In the genomic region with DNA sequence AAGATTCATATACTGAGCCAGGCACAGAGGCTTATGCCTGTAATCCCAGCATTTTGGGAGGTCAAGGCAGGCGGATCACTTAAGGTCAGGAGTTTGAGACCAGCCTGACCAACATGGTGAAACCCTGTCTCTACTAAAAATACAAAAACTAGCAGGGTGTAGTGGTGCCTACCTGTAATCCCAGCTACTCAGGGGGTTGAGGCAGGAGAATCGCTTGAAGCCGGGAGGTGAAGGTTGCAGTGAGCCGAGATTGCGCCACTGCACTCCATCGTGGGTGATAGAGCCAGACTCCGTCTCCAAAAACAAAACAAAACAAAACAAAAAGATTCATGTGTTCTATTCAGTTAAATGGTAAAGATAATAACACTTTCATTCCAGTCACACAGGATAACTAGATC, we compare ENCODE assay signal across 8 cellular contexts.
DNase-seq lines count a peak whose midpoint lies in the region; ATAC-seq and TF ChIP-seq lines count a peak whose summit lies in the region.
"Not testable (repeated sequence)": the region's sequence is repeated elsewhere in the genome, so short reads cannot be mapped to it uniquely, and the experiment has no call there.

No MANE protein-coding gene starts in this region.

- H3K4me2 ChIP-seq in smooth muscle cell, result peak overlapping the region; percentile 80

- H3K27me3 ChIP-seq in ascending aorta; mucosa of stomach (ENCODE audit: control insufficient read depth, insufficient read depth, low read length); smooth muscle cell (ENCODE audit: low read depth); aorta (ENCODE audit: control insufficient read depth in 1 of 2, insufficient read depth in 2 of 2, low read length in 1 of 2): not testable (repeated sequence)

- H3K4me1 ChIP-seq in ascending aorta, result peaks cover 6 to 50% of the 10 kb centered on the region in 2 donors
- H3K4me1 ChIP-seq in mucosa of stomach (ENCODE audit: control insufficient read depth, insufficient read depth, low read length), result peaks cover 56% of the 10 kb centered on the region
- peaks cover 23% of the 10 kb centered on the region for H3K4me1 ChIP-seq in smooth muscle cell (ENCODE audit: low read depth)
- H3K4me1 ChIP-seq in aorta (ENCODE audit: control insufficient read depth in 1 of 2, insufficient read depth in 2 of 2, low read length in 2 of 2), result not testable (repeated sequence)

- not testable (repeated sequence) for H3K36me3 ChIP-seq in ascending aorta; mucosa of stomach (ENCODE audit: control insufficient read depth, insufficient read depth, low read length); smooth muscle cell (ENCODE audit: low read depth); aorta (ENCODE audit: control insufficient read depth in 1 of 2, insufficient read depth in 2 of 2, low read length in 1 of 2)

- H3F3A ChIP-seq in smooth muscle cell (ENCODE audit: low read depth), result peaks cover 40% of the 10 kb centered on the region

- not testable (repeated sequence) for H3K9me3 ChIP-seq in ascending aorta; mucosa of stomach (ENCODE audit: control insufficient read depth, low read length); smooth muscle cell (replicated peaks; ENCODE audit: low read depth); aorta (ENCODE audit: control insufficient read depth, low read length)

- 41% methylated on average over 7 of the region's 7 CpGs for WGBS in smooth muscle cell (ENCODE audit: low lambda C conversion rate)
- 61 to 62% methylated on average over 7 of the region's 7 CpGs for WGBS in aorta, 2 donors

- H3K27ac ChIP-seq in ascending aorta (peak overlapping the region; percentile 76 to 91), smooth muscle cell (ENCODE audit: low read depth) (peak overlapping the region; percentile 98), aorta (ENCODE audit: low read depth in 1 of 2, low read length in 2 of 2) (peak overlapping the region; percentile 63)

- not testable (repeated sequence) for H2AFZ ChIP-seq in smooth muscle cell (ENCODE audit: low read depth)

- H3K79me2 ChIP-seq in smooth muscle cell (ENCODE audit: low read depth), result peaks cover 26% of the 10 kb centered on the region

- H4K20me1 ChIP-seq in smooth muscle cell (ENCODE audit: low read depth), result not testable (repeated sequence)

- H3K4me3 ChIP-seq in ascending aorta, result peak overlapping the region in 1 of 2 donors; percentile 7
- H3K4me3 ChIP-seq in fibroblast of villous mesenchyme (ENCODE audit: low read depth, low read length), result peak overlapping the region; percentile 35
- H3K4me3 ChIP-seq in mucosa of stomach (ENCODE audit: low read length), result peak overlapping the region; percentile 3
- H3K4me3 ChIP-seq in smooth muscle cell, result peak overlapping the region; percentile 35
- not testable (repeated sequence) for H3K4me3 ChIP-seq in aorta (ENCODE audit: low read length in 2 of 2)

- H3K9ac ChIP-seq in mucosa of stomach (ENCODE audit: low read length) (peak overlapping the region; percentile 56), smooth muscle cell (ENCODE audit: low read depth) (peak overlapping the region; percentile 73)

- intact Hi-C loops in ascending aorta (cut with DNase I), result not testable (repeated sequence)
- intact Hi-C loops in aorta (cut with DNase I), result loop anchor here in 1 of 2 donors (5.0 kb wide), 1 partner anchor 42 kb away; no protein-coding TSS in a partner anchor

- ATAC-seq in GM18511 (IDR thresholded peaks at IDR 0.05; ENCODE audit: unreplicated experiment), result peak; percentile 1
- ATAC-seq in aorta (ENCODE audit: low FRiP score), result not testable (repeated sequence)

- TF ChIP-seq CTCF in ascending aorta (IDR thresholded peaks at IDR 0.05); fibroblast of villous mesenchyme (IDR thresholded peaks at IDR 0.05; ENCODE audit: insufficient read depth, low read depth, low read length); smooth muscle cell (IDR thresholded peaks at IDR 0.05; ENCODE audit: borderline replicate concordance, insufficient read depth, poor library complexity, severe bottlenecking): not testable (repeated sequence)

- DNase-seq in NCI-H69 (lab: John Stamatoyannopoulos, UW) (peak; percentile 75), aorta (peak in 1 of 2 donors; percentile 74)
- DNase-seq in activated CD4-positive, alpha-beta T cell treated with anti-CD3 and anti-CD28 coated beads for 48 hours, result peak; percentile 70
- DNase-seq in ascending aorta (ENCODE audit: low spot score in 2 of 2); fibroblast of villous mesenchyme (ENCODE audit: low read depth); smooth muscle cell (lab: John Stamatoyannopoulos, UW; ENCODE audit: unreplicated experiment): not testable (repeated sequence)
